14 cellular contexts compared by ENCODE assay signal in the genomic region with DNA sequence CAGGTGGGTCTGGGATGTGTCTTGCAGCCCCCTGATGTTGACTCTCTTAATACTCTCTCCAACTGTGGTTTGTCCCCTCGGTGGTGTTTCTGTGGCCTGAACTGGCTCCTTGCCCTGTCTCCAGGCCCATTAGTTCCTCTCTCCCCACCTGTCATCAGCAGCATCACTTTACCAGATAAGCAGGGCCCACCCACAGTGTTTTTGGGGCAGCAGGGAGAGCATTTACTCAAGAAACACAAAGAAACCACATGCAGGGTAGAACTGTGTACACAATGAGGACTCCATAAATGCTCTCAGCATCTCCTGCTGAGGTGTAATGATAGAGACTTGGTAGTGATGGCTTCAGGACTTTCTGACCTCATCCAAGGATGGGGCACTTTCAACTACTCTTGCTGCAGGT.
"Had no signal": no experiment of that assay in that cellular context is flagged by ENCODE, and none has a peak within 500 bp of the region (broad histone marks: within the 10 kb centered on the region; RNA-seq: fewer than 3 reads in every experiment).

No MANE protein-coding gene starts in this region.

- H3K36me3 ChIP-seq: gastrocnemius medialis, thyroid gland had no signal

- H3K4me3 Mint-ChIP-seq: activated CD4-positive, alpha-beta memory T cell treated with anti-CD3 and anti-CD28 coated beads, Interleukin-2, amount 10 ng/mL, durations not matched to agents 7 days and 5 days; activated CD4-positive, alpha-beta T cell treated with anti-CD3 and anti-CD28 coated beads for 36 hours; activated T-cell treated with anti-CD3 and anti-CD28 coated beads, Interleukin-2, amount 50 U/mL, for 72 hours had no signal

- ATAC-seq: activated CD4-positive, alpha-beta T cell treated with anti-CD3 and anti-CD28 coated beads for 36 hours; activated T-cell treated with anti-CD3 and anti-CD28 coated beads, Interleukin-2, amount 50 U/mL, for 72 hours; gastrocnemius medialis; right cardiac atrium had no signal

- H3K27me3 ChIP-seq: gastrocnemius medialis, thyroid gland had no signal

- H3K9me3 Mint-ChIP-seq: activated CD4-positive, alpha-beta memory T cell treated with anti-CD3 and anti-CD28 coated beads, Interleukin-2, amount 10 ng/mL, durations not matched to agents 7 days and 5 days; activated T-cell treated with anti-CD3 and anti-CD28 coated beads, Interleukin-2, amount 50 U/mL, for 72 hours had no signal

- DNase-seq: activated CD4-positive, alpha-beta memory T cell treated with anti-CD3 and anti-CD28 coated beads, Interleukin-2, amount 10 ng/mL, durations not matched to agents 7 days and 5 days; activated CD4-positive, alpha-beta T cell treated with anti-CD3 and anti-CD28 coated beads for 36 hours; activated naive CD4-positive, alpha-beta T cell; activated T-cell treated with anti-CD3 and anti-CD28 coated beads, Interleukin-2, amount 50 U/mL, for 72 hours; caudate nucleus; effector CD8-positive, alpha-beta T cell; gastrocnemius medialis; naive B cell; posterior cingulate gyrus; right cardiac atrium; small intestine; thyroid gland had no signal

- H3K27ac ChIP-seq: coronary artery, gastrocnemius medialis, thyroid gland, VCaP had no signal

- H3K36me3 Mint-ChIP-seq: naive B cell had no signal

- H3K27ac Mint-ChIP-seq: activated CD4-positive, alpha-beta memory T cell treated with anti-CD3 and anti-CD28 coated beads, Interleukin-2, amount 10 ng/mL, durations not matched to agents 7 days and 5 days; activated CD4-positive, alpha-beta T cell treated with anti-CD3 and anti-CD28 coated beads for 36 hours; activated T-cell treated with anti-CD3 and anti-CD28 coated beads, Interleukin-2, amount 50 U/mL, for 72 hours had no signal

- FAIRE-seq: small intestine had no signal

- H3K9me3 ChIP-seq: gastrocnemius medialis, thyroid gland had no signal

- H3K4me3 ChIP-seq: coronary artery, gastrocnemius medialis, thyroid gland had no signal
